ENCODE assay signal across 18 cellular contexts in the genomic region with DNA sequence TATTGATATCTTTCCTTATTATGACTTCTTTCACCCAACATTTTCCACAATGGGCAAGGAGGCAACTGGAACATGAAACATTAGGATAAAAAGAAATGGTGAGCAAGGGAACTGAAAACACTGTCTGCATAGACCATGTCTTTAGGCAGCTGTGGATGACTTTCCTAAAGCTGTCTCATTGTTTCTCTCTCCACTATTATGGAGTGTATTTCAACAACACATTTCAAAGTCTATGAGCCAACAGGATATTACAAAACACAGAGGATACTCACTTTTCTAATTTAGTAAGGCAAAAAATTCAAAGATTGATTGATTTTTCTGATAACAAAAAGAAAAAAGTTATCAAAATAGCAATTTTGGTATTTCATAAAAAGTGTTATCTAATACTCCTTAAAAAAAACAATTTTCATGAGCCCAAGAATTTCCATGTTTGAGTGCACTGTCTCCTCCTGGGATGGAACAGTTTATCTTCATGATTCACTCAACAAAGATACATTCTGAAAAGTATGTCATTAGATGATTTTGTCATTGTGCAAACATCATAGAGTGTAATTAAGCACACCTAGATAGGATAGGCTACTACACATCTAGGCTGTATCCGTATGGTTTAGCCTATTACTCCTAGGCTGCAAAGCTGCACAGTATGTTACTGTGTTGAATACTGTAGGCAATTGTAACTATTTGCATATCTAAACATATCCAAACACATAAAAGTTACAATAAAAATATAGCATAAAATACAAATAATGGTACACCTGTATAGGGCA.
"Had no signal": no experiment of that assay in that cellular context is flagged by ENCODE, and none has a peak within 500 bp of the region (broad histone marks: within the 10 kb centered on the region; RNA-seq: fewer than 3 reads in every experiment).

No MANE protein-coding gene starts in this region.

- H3K79me2 ChIP-seq: parathyroid adenoma had no signal

- H3K36me3 ChIP-seq: colonic mucosa, heart right ventricle had no signal

- H3K4me1 ChIP-seq: colonic mucosa, heart right ventricle, parathyroid adenoma had no signal

- DNase-seq: activated gamma-delta T cell treated with Interleukin-2 at 50 U/mL for 16 hours; activated T-cell treated with anti-CD3 and anti-CD28 coated beads, Interleukin-2, amount 50 U/mL, for 1 hour; aorta; central memory CD4-positive, alpha-beta T cell; colonic mucosa; dorsolateral prefrontal cortex; effector memory CD8-positive, alpha-beta T cell; heart right ventricle; islet precursor cell; left colon; mesendoderm; mucosa of descending colon; nucleus accumbens; right cardiac atrium; stimulated activated CD4-positive, alpha-beta T cell treated with anti-CD3 and anti-CD28 coated beads, Interleukin-4, amount 100 ng/mL, for 24 hours; stimulated activated naive CD4-positive, alpha-beta T cell treated with Interleukin-2 at 50 U/mL for 16 hours had no signal

- FAIRE-seq: endothelial cell of umbilical vein had no signal

- H3K9me3 ChIP-seq: colonic mucosa, heart right ventricle, mucosa of descending colon had no signal

- H3K27me3 ChIP-seq: colonic mucosa, dorsolateral prefrontal cortex, heart right ventricle had no signal

- H3K27ac ChIP-seq: colonic mucosa, dorsolateral prefrontal cortex, heart right ventricle, parathyroid adenoma had no signal

- H2AFZ ChIP-seq: parathyroid adenoma had no signal

- H3K4me3 ChIP-seq: colonic mucosa, dorsolateral prefrontal cortex, heart right ventricle, mucosa of descending colon had no signal

- H3K9ac ChIP-seq: parathyroid adenoma had no signal
